In the genomic region with DNA sequence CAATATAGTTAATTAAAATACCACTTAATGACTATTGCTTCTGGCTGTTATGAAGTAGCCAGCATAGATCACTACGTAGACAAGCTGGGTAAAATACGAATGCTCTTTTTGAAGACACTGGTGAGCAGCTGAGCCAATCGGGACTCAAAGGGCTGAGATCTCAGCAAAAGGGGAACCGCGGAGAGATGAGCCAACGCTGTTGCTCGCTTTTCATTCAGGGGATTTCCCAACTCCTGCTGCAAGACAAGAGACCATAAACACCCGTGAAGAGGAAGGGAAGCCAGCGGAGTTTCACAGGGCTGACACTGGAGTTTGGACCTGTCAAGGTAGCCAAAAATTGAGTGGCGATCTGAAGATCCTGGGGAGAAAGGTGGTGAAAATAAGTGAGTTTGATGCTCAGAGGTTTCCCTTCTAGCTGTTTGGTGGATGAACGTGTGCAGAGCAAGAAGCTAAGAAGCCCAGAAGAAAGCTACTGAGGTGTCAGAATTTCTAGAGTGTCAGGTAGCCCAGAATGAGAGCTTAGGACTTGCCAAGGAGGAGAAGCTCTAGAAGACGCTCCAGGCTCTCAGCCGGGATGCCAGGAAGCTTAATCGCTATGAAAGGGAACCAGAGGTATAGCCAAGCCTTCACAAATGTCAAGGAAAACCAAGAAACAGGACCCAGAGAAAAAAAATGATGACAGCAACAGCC, we compare ENCODE assay signal across 10 cellular contexts.
DNase-seq lines count a peak whose midpoint lies in the region; ATAC-seq, FAIRE-seq and TF ChIP-seq lines count a peak whose summit lies in the region.
"Had no signal": no experiment of that assay in that cellular context is flagged by ENCODE, and none has a peak within 500 bp of the region (broad histone marks: within the 10 kb centered on the region; RNA-seq: fewer than 3 reads in every experiment).

No MANE protein-coding gene starts in this region.

- H3K27ac ChIP-seq in mammary epithelial cell (ENCODE audit: insufficient read depth, low read depth, low read length) (no peak overlapping the region), breast epithelium (no peak overlapping the region), lower lobe of right lung (peak overlapping the region; percentile 31), aorta (ENCODE audit: low read depth in 1 of 2, low read length in 2 of 2) (no peak overlapping the region), esophagus muscularis mucosa (replicated peaks in 1 of 4) (no peak overlapping the region)
- H3K27ac ChIP-seq: SK-N-MC had no signal

- CTCF ChIA-PET in mammary epithelial cell (lab: Charles Lee; ENCODE audit: low non-redundant PET), result no interaction called here

- H3K4me1 ChIP-seq in mammary epithelial cell (ENCODE audit: insufficient read depth, low read length) (no peaks in the 10 kb centered on the region), breast epithelium (no peaks in the 10 kb centered on the region), lower lobe of right lung (peaks cover 6% of the 10 kb centered on the region), aorta (ENCODE audit: control insufficient read depth in 1 of 2, insufficient read depth in 2 of 2, low read length in 2 of 2) (no peaks in the 10 kb centered on the region), esophagus muscularis mucosa (peaks cover 0 to 6% (median 0%) of the 10 kb centered on the region in 4 donors)

- no peak overlapping the region for H3K4me2 ChIP-seq in mammary epithelial cell (ENCODE audit: insufficient read depth, low read depth, low read length)

- peaks cover 4% of the 10 kb centered on the region for H3K27me3 ChIP-seq in mammary epithelial cell (ENCODE audit: insufficient read depth, low read length)
- H3K27me3 ChIP-seq in breast epithelium, result peaks cover 0 to 18% of the 10 kb centered on the region in 2 donors
- H3K27me3 ChIP-seq in lower lobe of right lung (ENCODE audit: low read depth), result peaks cover 12% of the 10 kb centered on the region
- H3K27me3 ChIP-seq in aorta (ENCODE audit: control insufficient read depth in 1 of 2, insufficient read depth in 2 of 2, low read length in 1 of 2), result peaks cover 0 to 2% of the 10 kb centered on the region in 2 donors
- peaks cover 0 to 41% (median 0%) of the 10 kb centered on the region in 4 donors for H3K27me3 ChIP-seq in esophagus muscularis mucosa

- dilution Hi-C loops in mammary epithelial cell (cut with HindIII; ENCODE audit: low sequenced_read_pairs), result no loop called here

- no peak overlapping the region for H3K4me3 ChIP-seq in mammary epithelial cell (replicated peaks in 1 of 3; ENCODE audit: insufficient read depth in 1 of 3, low read depth in 2 of 3, low read length in 3 of 3)
- no peak overlapping the region for H3K4me3 ChIP-seq in breast epithelium
- no peak overlapping the region for H3K4me3 ChIP-seq in lower lobe of right lung
- no peak overlapping the region for H3K4me3 ChIP-seq in aorta (ENCODE audit: low read length in 2 of 2)
- no peak overlapping the region for H3K4me3 ChIP-seq in esophagus muscularis mucosa
- H3K4me3 ChIP-seq: SK-N-MC, skin epidermis had no signal

- H3K4me1 Mint-ChIP-seq in activated T-cell treated with anti-CD3 and anti-CD28 coated beads, Interleukin-2, amount 50 U/mL, for 4 hours (ENCODE audit: low read depth), result peaks cover 25% of the 10 kb centered on the region

- H2AFZ ChIP-seq in mammary epithelial cell (ENCODE audit: low read depth, low read length), result no peak overlapping the region

- peak; percentile 10 for DNase-seq in mammary epithelial cell
- DNase-seq in breast epithelium (ENCODE audit: low spot score in 2 of 2), result no peak
- DNase-seq in activated T-cell treated with anti-CD3 and anti-CD28 coated beads, Interleukin-2, amount 50 U/mL, for 4 hours, result peak; percentile 16
- peak; percentile 74 for DNase-seq in lower lobe of right lung
- DNase-seq in aorta, result peak in 1 of 2 donors; percentile 74
- DNase-seq in GM12892 (ENCODE audit: insufficient read length), result no peak
- no peak for DNase-seq in esophagus muscularis mucosa (ENCODE audit: extremely low spot score)
- DNase-seq in NCI-H128 (lab: John Stamatoyannopoulos, UW; ENCODE audit: unreplicated experiment), result no peak

- H3K9me3 ChIP-seq in mammary epithelial cell (replicated peaks; ENCODE audit: insufficient read depth, low read length), result peaks cover 3% of the 10 kb centered on the region
- peaks cover 0 to 11% of the 10 kb centered on the region in 2 donors for H3K9me3 ChIP-seq in breast epithelium
- H3K9me3 ChIP-seq in lower lobe of right lung, result peaks cover 14% of the 10 kb centered on the region
- peaks cover 5% of the 10 kb centered on the region for H3K9me3 ChIP-seq in aorta (ENCODE audit: control insufficient read depth, low read length)
- peaks cover 0 to 18% (median 9%) of the 10 kb centered on the region in 4 donors for H3K9me3 ChIP-seq in esophagus muscularis mucosa

- 50% methylated on average over 12 of the region's 14 CpGs for WGBS in mammary epithelial cell (ENCODE audit: low coverage, missing lambda C conversion rate)
- WGBS in aorta, 2 donors, result 58 to 60% methylated on average over 14 of the region's 14 CpGs
- WGBS in esophagus muscularis mucosa, result 48% methylated on average over 14 of the region's 14 CpGs

- no peak for TF ChIP-seq CTCF in mammary epithelial cell (conservative IDR thresholded peaks at IDR 0.05 in 1 of 2, IDR thresholded peaks at IDR 0.05 in 1 of 2; ENCODE audit: extremely low read depth in 1 of 2, insufficient read depth in 1 of 2, low read depth in 1 of 2, low read length in 2 of 2)
- no peak for TF ChIP-seq CTCF in breast epithelium (IDR thresholded peaks at IDR 0.05)
- no peak for TF ChIP-seq CTCF in lower lobe of right lung (IDR thresholded peaks at IDR 0.05)
- TF ChIP-seq CTCF in esophagus muscularis mucosa (IDR thresholded peaks at IDR 0.05), result no peak

- peak overlapping the region; percentile 2 for H3K4me3 Mint-ChIP-seq in activated T-cell treated with anti-CD3 and anti-CD28 coated beads, Interleukin-2, amount 50 U/mL, for 4 hours

- no peaks in the 10 kb centered on the region for H4K20me1 ChIP-seq in mammary epithelial cell (ENCODE audit: insufficient read depth, low read length)

- intact Hi-C loops in mammary epithelial cell (cut with micrococcal nuclease), result no loop called here
- intact Hi-C loops in breast epithelium (cut with DNase I; ENCODE audit: low total_unique reads), result no loop called here
- intact Hi-C loops in lower lobe of right lung (cut with DNase I), result no loop called here
- intact Hi-C loops in aorta (cut with DNase I), result no loop called here
- intact Hi-C loops in esophagus muscularis mucosa (cut with DNase I), result no loop called here

- H3K36me3 Mint-ChIP-seq in activated T-cell treated with anti-CD3 and anti-CD28 coated beads, Interleukin-2, amount 50 U/mL, for 4 hours (ENCODE audit: insufficient read depth), result peaks cover 3% of the 10 kb centered on the region

- H3K36me3 ChIP-seq in mammary epithelial cell (ENCODE audit: insufficient read depth, low read length), result no peaks in the 10 kb centered on the region
- H3K36me3 ChIP-seq in breast epithelium, result no peaks in the 10 kb centered on the region
- no peaks in the 10 kb centered on the region for H3K36me3 ChIP-seq in lower lobe of right lung
- H3K36me3 ChIP-seq in aorta (ENCODE audit: control insufficient read depth in 1 of 2, insufficient read depth in 2 of 2, low read length in 1 of 2), result no peaks in the 10 kb centered on the region
- no peaks in the 10 kb centered on the region for H3K36me3 ChIP-seq in esophagus muscularis mucosa

- FAIRE-seq in GM12892 (lab: Jason Lieb, UNC), result no peak

- H3K9me3 Mint-ChIP-seq in activated T-cell treated with anti-CD3 and anti-CD28 coated beads, Interleukin-2, amount 50 U/mL, for 4 hours, result peaks cover 11% of the 10 kb centered on the region

- peak; percentile 80 to 94 for ATAC-seq in activated T-cell treated with anti-CD3 and anti-CD28 coated beads, Interleukin-2, amount 50 U/mL, for 4 hours
- ATAC-seq in lower lobe of right lung (peak; percentile 80 to 81), aorta (ENCODE audit: low FRiP score) (peak; percentile 33)

- no peak for TF ChIP-seq EP300 in esophagus muscularis mucosa (IDR thresholded peaks at IDR 0.05)

- in situ Hi-C loops in mammary epithelial cell (cut with MboI; ENCODE audit: low sequenced_read_pairs in 2 of 2), result no loop called here

- H3K27me3 Mint-ChIP-seq in activated T-cell treated with anti-CD3 and anti-CD28 coated beads, Interleukin-2, amount 50 U/mL, for 4 hours (ENCODE audit: low read depth), result peaks cover 4% of the 10 kb centered on the region

- TF ChIP-seq POLR2A in breast epithelium (IDR thresholded peaks at IDR 0.05) (no peak), GM12892 (IDR thresholded peaks at IDR 0.05; ENCODE audit: low read depth, low read length) (no peak), esophagus muscularis mucosa (IDR thresholded peaks at IDR 0.05; ENCODE audit: low read depth) (no peak)

- no TSS peak for BruUV-seq in mammary epithelial cell (replicated peaks; lab: Mats Ljungman, UMichigan)

- H3K79me2 ChIP-seq in mammary epithelial cell (ENCODE audit: insufficient read depth, low read length), result no peaks in the 10 kb centered on the region

- no peak overlapping the region for H3K9ac ChIP-seq in mammary epithelial cell (ENCODE audit: insufficient read depth, low read length)

Comparison
In these comparisons a context has a peak if more than half of its experiments do, and no peak if none do; other contexts are left out.
1. DNase-seq: peak in mammary epithelial cell (single experiment), activated T-cell treated with anti-CD3 and anti-CD28 coated beads, Interleukin-2, amount 50 U/mL, for 4 hours (single experiment) and lower lobe of right lung (single experiment); none in breast epithelium (0 of 2), GM12892 (single experiment), esophagus muscularis mucosa (single experiment) and NCI-H128 (single experiment).
2. ATAC-seq: peak in every context shown above with its lines; median percentile 87 in activated T-cell treated with anti-CD3 and anti-CD28 coated beads, Interleukin-2, amount 50 U/mL, for 4 hours; 80 in lower lobe of right lung; 33 in aorta.